ENCODE assay signal across 1 cellular context in the genomic region with DNA sequence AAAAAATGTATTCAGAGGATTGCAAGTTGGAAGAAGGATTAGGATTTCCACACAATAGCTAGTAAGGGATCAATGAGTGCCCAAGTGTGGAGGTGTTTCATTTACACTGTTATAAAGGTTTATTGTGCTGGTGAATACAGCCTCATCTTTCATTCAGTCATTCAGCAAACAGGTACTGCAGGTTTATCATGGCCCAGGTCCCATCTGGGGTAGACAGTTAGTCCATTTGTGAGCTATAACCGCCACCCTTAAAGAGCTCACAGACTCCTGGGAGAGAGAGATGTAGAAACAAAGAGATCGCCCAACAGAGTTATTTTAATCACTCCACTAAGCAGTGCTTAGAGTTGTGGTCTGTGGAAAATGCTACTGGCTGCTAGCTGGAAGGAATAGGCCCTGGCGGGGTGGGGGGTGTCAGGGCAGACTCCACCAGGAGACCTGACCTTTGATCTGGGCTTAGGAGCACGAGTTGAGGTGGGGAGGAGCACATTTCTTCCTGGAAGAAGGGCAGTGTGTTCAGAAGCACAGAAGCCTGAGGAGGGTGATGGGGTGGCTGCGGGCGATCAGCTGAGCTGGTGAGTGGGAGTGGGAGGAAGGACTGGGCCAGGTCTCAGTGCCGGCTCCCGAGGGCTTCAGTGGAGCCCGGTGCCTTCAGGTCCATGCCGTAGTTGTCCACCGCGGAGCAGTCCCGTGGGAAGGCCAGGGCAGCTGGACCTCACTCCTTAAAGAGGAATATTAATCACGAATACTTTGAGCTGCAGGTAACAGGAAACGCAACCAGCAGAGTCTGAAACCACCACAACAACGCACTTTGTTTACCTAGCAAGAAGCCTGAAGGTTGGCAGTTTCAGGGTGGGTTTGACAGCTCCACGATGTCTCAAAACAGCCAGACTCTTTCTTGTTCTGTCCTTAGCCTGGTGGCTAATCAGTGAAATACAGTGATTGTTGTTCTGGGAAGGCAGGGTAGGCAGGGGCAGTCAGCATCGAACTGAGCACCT.
TF ChIP-seq lines count a peak whose summit lies in the region.

No MANE protein-coding gene starts in this region.

TF ChIP-seq in GM12878, 131 proteins besides CTCF, POLR2A, EP300 and RAD21 (continued from another document):
- TF ChIP-seq PBX3 (IDR thresholded peaks at IDR 0.05; ENCODE audit: insufficient replicate concordance, low read depth, low read length) (no peak), CBX5 (IDR thresholded peaks at IDR 0.05; ENCODE audit: low read depth) (no peak), DPF2 (IDR thresholded peaks at IDR 0.05) (no peak; the same call in 1 of the 2 replicates), RUNX3 (IDR thresholded peaks at IDR 0.05; ENCODE audit: low read length) (peak; percentile 66), E2F8 (IDR thresholded peaks at IDR 0.05; ENCODE audit: low read depth, partially characterized antibody) (no peak), CHD1 (IDR thresholded peaks at IDR 0.05; ENCODE audit: low read depth, low read length) (no peak), NR2F1 (conservative IDR thresholded peaks at IDR 0.05) (peak; percentile 44), TCF7 (IDR thresholded peaks at IDR 0.05; ENCODE audit: borderline replicate concordance) (no peak), CHD2 (IDR thresholded peaks at IDR 0.05; ENCODE audit: borderline replicate concordance, low read depth, low read length) (0 out of 2 replicates have a peak, but pooled peaks have one; percentile 22), GATAD2B (conservative IDR thresholded peaks at IDR 0.05; ENCODE audit: low read depth) (peak; percentile 49; the same call in 1 of the 2 replicates), JUNB (IDR thresholded peaks at IDR 0.05) (no peak), ASH2L (IDR thresholded peaks at IDR 0.05; ENCODE audit: borderline replicate concordance, low read depth) (no peak), ZNF687 (IDR thresholded peaks at IDR 0.05) (peak; percentile 56; the same call in 1 of the 2 replicates), EED (IDR thresholded peaks at IDR 0.05; ENCODE audit: low read depth) (peak; percentile 49; the same call in 1 of the 2 replicates), MEF2B (IDR thresholded peaks at IDR 0.05; ENCODE audit: partially characterized antibody, poor library complexity, severe bottlenecking) (no peak), MXI1 (IDR thresholded peaks at IDR 0.05; ENCODE audit: low read depth, low read length) (no peak), YBX1 (IDR thresholded peaks at IDR 0.05) (no peak), TCF3 (IDR thresholded peaks at IDR 0.05; ENCODE audit: borderline replicate concordance, insufficient read depth, low read depth, low read length) (peak; percentile 39; the same call in 1 of the 2 replicates), BRCA1 (IDR thresholded peaks at IDR 0.05; ENCODE audit: low read depth, low read length) (no peak), CREM (IDR thresholded peaks at IDR 0.05; ENCODE audit: low read depth) (0 out of 2 replicates have a peak, but pooled peaks have one; percentile 12), TAF1 (IDR thresholded peaks at IDR 0.05; ENCODE audit: borderline replicate concordance, low read depth, low read length) (no peak), MTA3 (IDR thresholded peaks at IDR 0.05; ENCODE audit: borderline replicate concordance, low read length) (0 out of 2 replicates have a peak, but pooled peaks have one; percentile 43), BHLHE40 (IDR thresholded peaks at IDR 0.05; ENCODE audit: borderline replicate concordance in 1 of 2, low read depth in 2 of 2, low read length in 1 of 2) (peak; percentile 37 to 45; a peak in 1 of 4 replicates), SPI1 (IDR thresholded peaks at IDR 0.05; ENCODE audit: borderline replicate concordance, insufficient read depth, low read depth, low read length) (no peak), HDGF (IDR thresholded peaks at IDR 0.05) (no peak), MEF2A (IDR thresholded peaks at IDR 0.05; ENCODE audit: insufficient read depth, low read depth, low read length) (no peak), TBL1XR1 (IDR thresholded peaks at IDR 0.05; ENCODE audit: low read depth, low read length) (no peak), CEBPB (IDR thresholded peaks at IDR 0.05; ENCODE audit: borderline replicate concordance in 1 of 2, low read depth in 2 of 2, low read length in 2 of 2) (no peak), FOXK2 (IDR thresholded peaks at IDR 0.05) (0 out of 2 replicates have a peak, but pooled peaks have one; percentile 18)
- TF ChIP-seq, protein P1, sequence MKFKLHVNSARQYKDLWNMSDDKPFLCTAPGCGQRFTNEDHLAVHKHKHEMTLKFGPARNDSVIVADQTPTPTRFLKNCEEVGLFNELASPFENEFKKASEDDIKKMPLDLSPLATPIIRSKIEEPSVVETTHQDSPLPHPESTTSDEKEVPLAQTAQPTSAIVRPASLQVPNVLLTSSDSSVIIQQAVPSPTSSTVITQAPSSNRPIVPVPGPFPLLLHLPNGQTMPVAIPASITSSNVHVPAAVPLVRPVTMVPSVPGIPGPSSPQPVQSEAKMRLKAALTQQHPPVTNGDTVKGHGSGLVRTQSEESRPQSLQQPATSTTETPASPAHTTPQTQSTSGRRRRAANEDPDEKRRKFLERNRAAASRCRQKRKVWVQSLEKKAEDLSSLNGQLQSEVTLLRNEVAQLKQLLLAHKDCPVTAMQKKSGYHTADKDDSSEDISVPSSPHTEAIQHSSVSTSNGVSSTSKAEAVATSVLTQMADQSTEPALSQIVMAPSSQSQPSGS (IDR thresholded peaks at IDR 0.05; ENCODE audit: low read length) = no peak
